ENCODE assay signal across 8 cellular contexts in the genomic region with DNA sequence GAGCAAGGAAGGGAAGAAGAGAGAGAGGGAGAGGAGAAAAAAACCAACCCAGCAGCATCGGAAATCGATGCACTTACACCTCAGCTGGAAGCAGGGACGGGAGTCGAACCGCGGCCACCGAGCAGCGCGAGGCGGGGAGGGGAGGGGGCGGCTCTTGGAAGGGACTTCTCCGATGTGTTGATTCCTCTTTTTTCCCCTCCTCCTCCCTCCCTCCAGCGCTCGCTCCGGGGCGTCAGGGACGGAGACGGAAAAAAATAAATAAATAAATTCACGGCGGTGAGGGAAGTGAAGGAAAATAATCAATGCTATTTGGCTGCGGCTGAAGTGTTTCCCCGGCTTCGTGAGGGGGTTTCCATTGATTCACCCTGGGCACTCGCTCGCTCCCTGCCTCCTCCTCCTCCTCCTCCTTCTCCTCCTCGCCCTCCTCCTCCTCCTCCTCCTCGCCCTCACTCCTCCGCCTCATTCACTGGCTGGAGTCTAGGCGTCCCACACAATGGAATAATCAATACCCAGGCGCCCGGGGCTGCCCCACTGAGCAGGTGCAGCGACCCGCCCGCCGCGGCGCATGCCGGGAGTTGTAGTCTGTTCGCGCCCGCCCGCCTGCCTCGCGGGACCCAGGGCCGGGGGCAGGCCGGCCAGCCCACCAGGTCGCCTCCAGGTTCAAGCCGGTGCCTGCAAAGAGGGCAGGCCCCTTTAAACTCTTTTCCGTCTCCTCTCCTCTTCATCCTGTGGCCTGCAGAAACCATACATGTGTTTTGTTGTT. TPM values are rescaled to one million over a fixed set of nuclear protein-coding genes. Genes with fewer than 3 reads are reported as not detected.
DNase-seq lines count a peak whose midpoint lies in the region; ATAC-seq and TF ChIP-seq lines count a peak whose summit lies in the region.

A gene (minus strand): TSS at position 500 of the 763 bp plus-strand sequence. CDS start 16,440 bp downstream, outside the sequence.

- 1% methylated on average over 38 to 48 of the region's 49 CpGs for WGBS in psoas muscle, 3 donors
- WGBS in urinary bladder: under 1% methylated on average over 49 of the region's 49 CpGs

- H3K4me3 ChIP-seq in right atrium auricular region: peak within 1 kb of the TSS; percentile 55 to 66
- H3K4me3 ChIP-seq in psoas muscle: peak within 1 kb of the TSS; percentile 85
- H3K4me3 ChIP-seq in urinary bladder (ENCODE audit: low read depth, low read length): peak within 1 kb of the TSS; percentile 50

- peak; percentile 53 for ATAC-seq in HG02610 (IDR thresholded peaks at IDR 0.05; ENCODE audit: unreplicated experiment)
- ATAC-seq in activated naive CD8-positive, alpha-beta T cell treated with anti-CD3 and anti-CD28 coated beads, Interleukin-2, amount 10 ng/mL, durations not matched to agents 7 days and 5 days (ENCODE audit: low read depth): peak; percentile 57
- ATAC-seq in psoas muscle: peak; percentile 63 to 78 (median 70)

- H3K4me1 Mint-ChIP-seq in activated naive CD8-positive, alpha-beta T cell treated with anti-CD3 and anti-CD28 coated beads, Interleukin-2, amount 10 ng/mL, durations not matched to agents 7 days and 5 days: peaks cover 10% of the 10 kb centered on the region

- H3K36me3 ChIP-seq in right atrium auricular region (no peaks in the 10 kb centered on the region), psoas muscle (ENCODE audit: insufficient read depth in 1 of 2, low read depth in 1 of 2) (no peaks in the 10 kb centered on the region), urinary bladder (ENCODE audit: insufficient read depth) (no peaks in the 10 kb centered on the region)

- no peaks in the 10 kb centered on the region for H3K9me3 ChIP-seq in right atrium auricular region
- no peaks in the 10 kb centered on the region for H3K9me3 ChIP-seq in psoas muscle

- no peak within 1 kb of the TSS for H3K4me3 Mint-ChIP-seq in activated naive CD8-positive, alpha-beta T cell treated with anti-CD3 and anti-CD28 coated beads, Interleukin-2, amount 10 ng/mL, durations not matched to agents 7 days and 5 days

- POLR2A ChIA-PET in activated naive CD8-positive, alpha-beta T cell treated with anti-CD3 and anti-CD28 coated beads, Interleukin-2, amount 10 ng/mL, durations not matched to agents 7 days and 5 days (lab: Charles Lee): interaction anchor here (0.6 to 1.8 kb wide), 4 partner anchors 16 to 231 kb away, joined by 3 to 4 read pairs (median 3); a partner anchor contains a TSS

- intact Hi-C loops in psoas muscle (cut with DNase I): loop anchor here in 1 of 2 donors (10.0 kb wide), 1 partner anchor 227 kb away; a partner anchor contains a TSS

- peaks cover 0 to 22% of the 10 kb centered on the region in 2 donors for H3K4me1 ChIP-seq in right atrium auricular region
- H3K4me1 ChIP-seq in psoas muscle: peaks cover 11% of the 10 kb centered on the region
- H3K4me1 ChIP-seq in urinary bladder (ENCODE audit: insufficient read depth): no peaks in the 10 kb centered on the region

- no peaks in the 10 kb centered on the region for H3K27me3 Mint-ChIP-seq in activated naive CD8-positive, alpha-beta T cell treated with anti-CD3 and anti-CD28 coated beads, Interleukin-2, amount 10 ng/mL, durations not matched to agents 7 days and 5 days

- peak within 1 kb of the TSS; percentile 89 for H3K27ac Mint-ChIP-seq in activated naive CD8-positive, alpha-beta T cell treated with anti-CD3 and anti-CD28 coated beads, Interleukin-2, amount 10 ng/mL, durations not matched to agents 7 days and 5 days

- no peaks in the 10 kb centered on the region for H3K36me3 Mint-ChIP-seq in activated naive CD8-positive, alpha-beta T cell treated with anti-CD3 and anti-CD28 coated beads, Interleukin-2, amount 10 ng/mL, durations not matched to agents 7 days and 5 days

- H3K9me3 Mint-ChIP-seq in activated naive CD8-positive, alpha-beta T cell treated with anti-CD3 and anti-CD28 coated beads, Interleukin-2, amount 10 ng/mL, durations not matched to agents 7 days and 5 days: no peaks in the 10 kb centered on the region

- TF ChIP-seq CTCF in right atrium auricular region (IDR thresholded peaks at IDR 0.05) (no peak), psoas muscle (IDR thresholded peaks at IDR 0.05) (no peak)

- H3K27me3 ChIP-seq in right atrium auricular region (no peaks in the 10 kb centered on the region), psoas muscle (ENCODE audit: insufficient read depth in 3 of 3, low read length in 2 of 3) (peaks cover 0 to 5% (median 0%) of the 10 kb centered on the region in 3 donors)

- in situ Hi-C loops in G401 (cut with HindIII; ENCODE audit: low sequenced_read_pairs): no loop called here

- DNase-seq in G401 (ENCODE audit: low spot score): peak; percentile 85
- DNase-seq in NCI-H1417 (lab: John Stamatoyannopoulos, UW): peak; percentile 89 to 96 (median 94)
- peak; percentile 45 to 73 for DNase-seq in SW 1271 (lab: John Stamatoyannopoulos, UW)
- peak; percentile 84 for DNase-seq in activated naive CD8-positive, alpha-beta T cell treated with anti-CD3 and anti-CD28 coated beads, Interleukin-2, amount 10 ng/mL, durations not matched to agents 7 days and 5 days
- DNase-seq in right atrium auricular region (ENCODE audit: low spot score): peak; percentile 69
- peak; percentile 82 to 84 for DNase-seq in psoas muscle

- H3K27ac ChIP-seq in right atrium auricular region (peak within 1 kb of the TSS; percentile 38 to 49), psoas muscle (peak within 1 kb of the TSS; percentile 56), urinary bladder (ENCODE audit: low read depth) (no peak within 1 kb of the TSS)

RNA-seq across cellular contexts. Expression of the gene that starts here (rescaled TPM):
- total RNA-seq in G401 (2014; rRNA removed; shearing (Covaris generic)): under 0.01 and 0.03 TPM in 2 replicates
- 1 to 10 TPM in 1 of 2 experiments, under 1 TPM in 1; 0.75 to 1.4 TPM for total RNA-seq in activated naive CD8-positive, alpha-beta T cell treated with anti-CD3 and anti-CD28 coated beads, Interleukin-2, amount 10 ng/mL, durations not matched to agents 7 days and 5 days
- total RNA-seq in right atrium auricular region (under 1 TPM; 0.59 to 0.85 TPM), psoas muscle (1 to 10 TPM in 1 of 4 donors, under 1 TPM in 3; 0.39 to 2.9 (median 0.63) TPM), urinary bladder (0.32 TPM)
- polyA plus RNA-seq in psoas muscle (under 1 TPM; 0.11 to 0.71 (median 0.69) TPM), urinary bladder (0.71 TPM)

Comparison
In these comparisons a context has a peak if more than half of its experiments do, and no peak if none do; other contexts are left out.
1. Peak in DNase-seq in G401; RNA of the gene not detected or under 1 TPM.
2. Peak in DNase-seq, H3K4me3 ChIP-seq and H3K27ac ChIP-seq in right atrium auricular region; RNA of the gene not detected or under 1 TPM.